ENCODE assay signal across 16 cellular contexts in the genomic region with DNA sequence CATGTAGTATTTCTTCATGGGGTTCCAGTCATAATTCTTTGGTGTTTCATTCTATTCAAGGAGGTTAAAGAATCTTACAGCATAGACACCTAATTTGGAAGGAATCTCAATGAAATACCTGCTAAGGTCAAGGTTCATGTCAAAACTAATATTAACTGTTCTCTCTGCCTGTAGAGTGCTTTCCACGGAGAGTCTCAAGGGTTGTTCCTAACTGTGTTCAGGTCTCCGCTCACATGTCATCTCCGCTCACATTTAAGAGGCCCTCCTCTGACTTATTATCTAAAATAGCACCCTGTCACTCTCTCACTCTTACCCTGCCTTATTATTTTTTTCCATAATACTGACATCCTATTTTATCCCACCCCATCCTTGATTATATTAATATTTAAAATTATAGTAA.
DNase-seq lines count a peak whose midpoint lies in the region; ATAC-seq and TF ChIP-seq lines count a peak whose summit lies in the region.
"Had no signal": no experiment of that assay in that cellular context is flagged by ENCODE, and none has a peak within 500 bp of the region (broad histone marks: within the 10 kb centered on the region; RNA-seq: fewer than 3 reads in every experiment).

No MANE protein-coding gene starts in this region.

- TF ChIP-seq CTCF in cardiac muscle cell (IDR thresholded peaks at IDR 0.05; ENCODE audit: low read depth, low read length) (no peak), left lung (IDR thresholded peaks at IDR 0.05) (no peak), upper lobe of right lung (IDR thresholded peaks at IDR 0.05) (no peak), gastroesophageal sphincter (IDR thresholded peaks at IDR 0.05) (no peak), esophagus muscularis mucosa (IDR thresholded peaks at IDR 0.05) (no peak)

- ATAC-seq in Right ventricle myocardium superior (ENCODE audit: poor library complexity) (no peak), left lung (peak; percentile 68), upper lobe of right lung (peak; percentile 70), gastroesophageal sphincter (no peak)

- H3K4me3 ChIP-seq in cardiac muscle cell = no peak overlapping the region
- H3K4me3 ChIP-seq in left lung = no peak overlapping the region
- H3K4me3 ChIP-seq in upper lobe of right lung = no peak overlapping the region
- no peak overlapping the region for H3K4me3 ChIP-seq in gastroesophageal sphincter
- no peak overlapping the region for H3K4me3 ChIP-seq in esophagus muscularis mucosa
- H3K4me3 ChIP-seq: BLaER1 had no signal

- H3K27ac ChIP-seq in cardiac muscle cell = peak overlapping the region; percentile 59
- H3K27ac ChIP-seq in left lung = no peak overlapping the region
- H3K27ac ChIP-seq in upper lobe of right lung = no peak overlapping the region
- H3K27ac ChIP-seq in gastroesophageal sphincter = no peak overlapping the region
- H3K27ac ChIP-seq in esophagus muscularis mucosa (replicated peaks in 1 of 4) = no peak overlapping the region
- H3K27ac ChIP-seq: 22Rv1, BLaER1 had no signal

- no peaks in the 10 kb centered on the region for H3K9me3 ChIP-seq in cardiac muscle cell (ENCODE audit: low read depth)
- no peaks in the 10 kb centered on the region for H3K9me3 ChIP-seq in left lung
- no peaks in the 10 kb centered on the region for H3K9me3 ChIP-seq in upper lobe of right lung
- H3K9me3 ChIP-seq in gastroesophageal sphincter = no peaks in the 10 kb centered on the region
- no peaks in the 10 kb centered on the region for H3K9me3 ChIP-seq in esophagus muscularis mucosa
- H3K9me3 ChIP-seq: BLaER1, Caco-2 had no signal

- H3K27me3 ChIP-seq in cardiac muscle cell (no peaks in the 10 kb centered on the region), left lung (no peaks in the 10 kb centered on the region), upper lobe of right lung (no peaks in the 10 kb centered on the region), gastroesophageal sphincter (no peaks in the 10 kb centered on the region), esophagus muscularis mucosa (no peaks in the 10 kb centered on the region)
- H3K27me3 ChIP-seq: BLaER1 had no signal

- H3K4me1 ChIP-seq in cardiac muscle cell (ENCODE audit: low read depth) = peaks cover 41% of the 10 kb centered on the region
- peaks cover 9 to 10% of the 10 kb centered on the region in 2 donors for H3K4me1 ChIP-seq in left lung
- peaks cover 34% of the 10 kb centered on the region for H3K4me1 ChIP-seq in upper lobe of right lung
- H3K4me1 ChIP-seq in gastroesophageal sphincter = peaks cover 6 to 33% (median 12%) of the 10 kb centered on the region in 3 donors
- H3K4me1 ChIP-seq in esophagus muscularis mucosa = peaks cover 14 to 36% (median 28%) of the 10 kb centered on the region in 4 donors
- H3K4me1 ChIP-seq: BLaER1 had no signal

- intact Hi-C loops in Right ventricle myocardium superior (cut with DNase I) = loop anchor here (10.0 kb wide), 2 partner anchors 116 to 234 kb away; no protein-coding TSS in a partner anchor
- intact Hi-C loops in left lung (cut with DNase I) = no loop called here
- intact Hi-C loops in upper lobe of right lung (cut with DNase I) = no loop called here
- intact Hi-C loops in esophagus muscularis mucosa (cut with DNase I) = no loop called here

- 94 to 100% methylated on average over 3 of the region's 3 CpGs for WGBS in gastroesophageal sphincter (ENCODE audit: low coverage in 1 of 2), 2 donors
- WGBS in esophagus muscularis mucosa = 94% methylated on average over 3 of the region's 3 CpGs

- DNase-seq in cardiac muscle cell (ENCODE audit: low read depth in 1 of 2, low spot score in 1 of 2) = peak in 1 of 2 donors; percentile 37
- DNase-seq in Right ventricle myocardium superior = no peak
- DNase-seq in NCI-H2227 treated with DMSO at 0.1 percent for 48 hours (lab: John Stamatoyannopoulos, UW) = peak; percentile 18
- DNase-seq in left lung = no peak
- DNase-seq in upper lobe of right lung = no peak
- DNase-seq in esophagus muscularis mucosa (ENCODE audit: extremely low spot score) = no peak
- DNase-seq: AML-193; Caco-2; CD8-positive, alpha-beta memory T cell; DND-41; GDM1; GOT3; H9 had no signal

- H3K36me3 ChIP-seq in cardiac muscle cell (no peaks in the 10 kb centered on the region), left lung (no peaks in the 10 kb centered on the region), upper lobe of right lung (no peaks in the 10 kb centered on the region), gastroesophageal sphincter (no peaks in the 10 kb centered on the region), esophagus muscularis mucosa (no peaks in the 10 kb centered on the region)
- H3K36me3 ChIP-seq: BLaER1 had no signal

- TF ChIP-seq POLR2A in gastroesophageal sphincter (IDR thresholded peaks at IDR 0.05) (no peak), esophagus muscularis mucosa (IDR thresholded peaks at IDR 0.05; ENCODE audit: low read depth) (no peak)

- no peak for TF ChIP-seq EP300 in gastroesophageal sphincter (IDR thresholded peaks at IDR 0.05)
- TF ChIP-seq EP300 in esophagus muscularis mucosa (IDR thresholded peaks at IDR 0.05) = no peak

Comparison
In these comparisons a context has a peak if more than half of its experiments do, and no peak if none do; other contexts are left out.
1. ATAC-seq: peak in left lung (single experiment) and upper lobe of right lung (single experiment); none in Right ventricle myocardium superior (single experiment) and gastroesophageal sphincter (single experiment).